7 cellular contexts compared by ENCODE assay signal in the genomic region with DNA sequence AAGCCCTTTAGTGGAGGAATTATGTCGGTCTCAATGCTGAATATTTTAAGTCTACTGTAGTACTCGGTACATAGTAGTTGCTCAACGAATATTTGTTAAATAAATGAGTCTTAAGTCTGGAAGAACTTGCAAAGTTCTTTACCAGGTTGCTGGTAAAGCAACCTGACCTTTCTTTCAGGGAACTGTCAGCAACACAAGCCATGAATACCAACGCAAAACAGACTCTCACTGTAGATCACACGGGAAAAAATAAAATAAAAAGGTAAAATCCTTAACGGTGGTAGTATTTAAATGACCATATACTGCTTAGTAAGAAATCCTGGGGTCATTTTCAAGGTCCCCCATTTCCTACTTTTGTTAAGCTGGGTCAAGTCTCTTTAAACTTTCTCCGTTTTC. TPM values are rescaled to one million over a fixed set of nuclear protein-coding genes. Genes with fewer than 3 reads are reported as not detected.
A peak's percentile ranks its signal among the peaks of the same experiment; 100 is the strongest.
DNase-seq lines count a peak whose midpoint lies in the region; ATAC-seq lines count a peak whose summit lies in the region.

No MANE protein-coding gene starts in this region.

- H3K36me3 Mint-ChIP-seq in central memory CD8-positive, alpha-beta T cell (ENCODE audit: insufficient read depth), result peaks cover 14% of the 10 kb centered on the region
- H3K36me3 Mint-ChIP-seq in naive thymus-derived CD4-positive, alpha-beta T cell, result peaks cover 0 to 4% (median 2%) of the 10 kb centered on the region in 5 donors

- peaks cover 31% of the 10 kb centered on the region for H3K27me3 Mint-ChIP-seq in central memory CD8-positive, alpha-beta T cell
- H3K27me3 Mint-ChIP-seq in naive thymus-derived CD4-positive, alpha-beta T cell, result peaks cover 0 to 14% (median 7%) of the 10 kb centered on the region in 5 donors

- no peak for DNase-seq in central memory CD8-positive, alpha-beta T cell (ENCODE audit: low spot score in 2 of 2)
- DNase-seq in naive thymus-derived CD4-positive, alpha-beta T cell, result peak in 1 of 9 donors; percentile 4
- DNase-seq in nucleus accumbens (lab: John Stamatoyannopoulos, UW), result no peak
- no peak for DNase-seq in activated CD8-positive, alpha-beta memory T cell treated with anti-CD3 and anti-CD28 coated beads for 24 hours

- peak; percentile 23 for ATAC-seq in GM19395 (IDR thresholded peaks at IDR 0.05; ENCODE audit: unreplicated experiment)
- ATAC-seq in central memory CD8-positive, alpha-beta T cell (replicated peaks; ENCODE audit: extremely low read depth, poor library complexity, severe bottlenecking), result no peak
- ATAC-seq in naive thymus-derived CD4-positive, alpha-beta T cell, result no peak
- no peak for ATAC-seq in HG03196 (IDR thresholded peaks at IDR 0.05; ENCODE audit: unreplicated experiment)

- H3K27ac ChIP-seq in HUES48 (ENCODE audit: low read depth, low read length), result peak overlapping the region; percentile 78
- peak overlapping the region; percentile 81 for H3K27ac ChIP-seq in naive thymus-derived CD4-positive, alpha-beta T cell (ENCODE audit: low read depth, low read length)

- H3K4me1 Mint-ChIP-seq in central memory CD8-positive, alpha-beta T cell, result peaks cover 27% of the 10 kb centered on the region
- peaks cover 24 to 44% (median 38%) of the 10 kb centered on the region in 7 donors for H3K4me1 Mint-ChIP-seq in naive thymus-derived CD4-positive, alpha-beta T cell

- CTCF ChIA-PET in naive thymus-derived CD4-positive, alpha-beta T cell (lab: Charles Lee), result interaction anchor here (1.0 kb wide), 1 partner anchor 103 kb away, joined by 3 read pairs; the partner anchor contains the start of gene DTD2

- H3K4me3 ChIP-seq in HUES48 (ENCODE audit: low read depth, low read length), result peak overlapping the region; percentile 89
- H3K4me3 ChIP-seq in naive thymus-derived CD4-positive, alpha-beta T cell (ENCODE audit: low read length), result peak overlapping the region; percentile 90

- intact Hi-C loops in naive thymus-derived CD4-positive, alpha-beta T cell (cut with micrococcal nuclease), result loop anchor here (1.0 to 10.0 kb wide), 14 partner anchors 103 to 1001 kb away; partner anchors contain the start of genes DTD2 (in 2 of the 2), HEATR5A (in 2 of the 2), SCFD1 (in 2 of the 2) and STRN3 (in 2 of the 2)

- peaks cover 7% of the 10 kb centered on the region for H3K9me3 Mint-ChIP-seq in central memory CD8-positive, alpha-beta T cell
- peaks cover 0 to 5% (median 0%) of the 10 kb centered on the region in 11 donors for H3K9me3 Mint-ChIP-seq in naive thymus-derived CD4-positive, alpha-beta T cell

- 0 out of 2 replicates have a peak, but pooled peaks cover 4% of the 10 kb centered on the region for H3K9me3 ChIP-seq in HUES48 (ENCODE audit: control insufficient read depth, insufficient read depth, low read length)
- H3K9me3 ChIP-seq in naive thymus-derived CD4-positive, alpha-beta T cell (ENCODE audit: control insufficient read depth in 2 of 3, low read length in 3 of 3), result no peaks in the 10 kb centered on the region

- H3K36me3 ChIP-seq in HUES48 (ENCODE audit: control insufficient read depth, insufficient read depth, low read length), result no peaks in the 10 kb centered on the region
- no peaks in the 10 kb centered on the region for H3K36me3 ChIP-seq in naive thymus-derived CD4-positive, alpha-beta T cell (ENCODE audit: control insufficient read depth in 2 of 3, insufficient read depth in 3 of 3, low read length in 3 of 3)

- peak overlapping the region; percentile 99 for H3K27ac Mint-ChIP-seq in central memory CD8-positive, alpha-beta T cell (ENCODE audit: low read depth)
- peak overlapping the region; percentile 95 to 100 (median 99) for H3K27ac Mint-ChIP-seq in naive thymus-derived CD4-positive, alpha-beta T cell

- no peaks in the 10 kb centered on the region for H3K4me1 ChIP-seq in HUES48 (ENCODE audit: control insufficient read depth, insufficient read depth, low read length)
- H3K4me1 ChIP-seq in naive thymus-derived CD4-positive, alpha-beta T cell (ENCODE audit: control insufficient read depth in 2 of 2, insufficient read depth in 2 of 2, low read length in 2 of 2), result peaks cover 0 to 5% of the 10 kb centered on the region in 2 donors

- H3K27me3 ChIP-seq in HUES48 (ENCODE audit: control insufficient read depth, insufficient read depth, low read length), result no peaks in the 10 kb centered on the region
- no peaks in the 10 kb centered on the region for H3K27me3 ChIP-seq in naive thymus-derived CD4-positive, alpha-beta T cell (ENCODE audit: control insufficient read depth in 2 of 2, insufficient read depth in 2 of 2, low read length in 2 of 2)

- POLR2A ChIA-PET in naive thymus-derived CD4-positive, alpha-beta T cell (lab: Charles Lee), result interaction anchor here (0.8 to 1.5 kb wide), 3 partner anchors 36 to 643 kb away, joined by 3 to 4 read pairs (median 4); no protein-coding TSS in a partner anchor

- H3K4me3 Mint-ChIP-seq in central memory CD8-positive, alpha-beta T cell, result peak overlapping the region; percentile 94
- H3K4me3 Mint-ChIP-seq in naive thymus-derived CD4-positive, alpha-beta T cell, result peak overlapping the region; percentile 88 to 98 (median 96)

- peak overlapping the region; percentile 86 for H3K9ac ChIP-seq in HUES48 (ENCODE audit: low read depth, low read length)

RNA-seq across cellular contexts. Expression of gene NUBPL, which starts 0.4 kb away (rescaled TPM):
- 10 to 100 TPM in 2 of 5 experiments, 1 to 10 TPM in 3; 6.1 to 11.7 (median 8.3) TPM for total RNA-seq in naive thymus-derived CD4-positive, alpha-beta T cell
- 1 to 10 TPM; 5.8 to 10.0 TPM for polyA plus RNA-seq in naive thymus-derived CD4-positive, alpha-beta T cell
